In genomic region chr11:16395601-16396000, GRCh38 we compare ENCODE assay signal across 19 cellular contexts. TPM values are rescaled to one million over a fixed set of nuclear protein-coding genes. Genes with fewer than 3 reads are reported as not detected.
DNase-seq lines count a peak whose midpoint lies in the region; ATAC-seq, FAIRE-seq and TF ChIP-seq lines count a peak whose summit lies in the region.
"Had no signal": no experiment of that assay in that cellular context is flagged by ENCODE, and none has a peak within 500 bp of the region (broad histone marks: within the 10 kb centered on the region; RNA-seq: fewer than 3 reads in every experiment).

No MANE protein-coding gene starts in this region.

- peak; percentile 29 for DNase-seq in ACHN
- DNase-seq in astrocyte (ENCODE audit: low read depth), result peak; percentile 2
- no peak for DNase-seq in epithelial cell of proximal tubule (ENCODE audit: low read depth)
- no peak for DNase-seq in osteocyte (ENCODE audit: extremely low spot score, unreplicated experiment)
- DNase-seq in lower lobe of right lung, result no peak
- no peak for DNase-seq in activated CD4-positive, alpha-beta T cell treated with anti-CD3 and anti-CD28 coated beads for 4 hours
- DNase-seq in T-helper 17 cell, result no peak
- no peak for DNase-seq in D341Med (ENCODE audit: low spot score)
- DNase-seq: HFFc6, Kasumi-1, MM.1S, NCI-H1105, NCI-H1694, NCI-H510A treated with DMSO at 0.1 percent for 48 hours, PC-3 had no signal

- H3K27ac ChIP-seq in astrocyte (ENCODE audit: low read depth, low read length) (no peak overlapping the region), lower lobe of right lung (no peak overlapping the region)
- H3K27ac ChIP-seq: BLaER1 treated with 17β-estradiol and CSF1 and Interleukin-3, amounts not matched to agents 10 nM and 100 nM; RWPE1 had no signal

- H3K9me3 ChIP-seq in astrocyte (ENCODE audit: insufficient read depth, low read depth, low read length), result no peaks in the 10 kb centered on the region
- no peaks in the 10 kb centered on the region for H3K9me3 ChIP-seq in lower lobe of right lung
- no peaks in the 10 kb centered on the region for H3K9me3 ChIP-seq in T-helper 17 cell (ENCODE audit: control insufficient read depth, low read length, poor library complexity, severe bottlenecking)
- H3K9me3 ChIP-seq: BLaER1 treated with 17β-estradiol and CSF1 and Interleukin-3, amounts not matched to agents 10 nM and 100 nM had no signal

- H3K27me3 Mint-ChIP-seq in astrocyte (ENCODE audit: low read depth, unreplicated experiment) (peaks cover 2% of the 10 kb centered on the region), osteocyte (ENCODE audit: unreplicated experiment) (no peaks in the 10 kb centered on the region), T-helper 17 cell (no peaks in the 10 kb centered on the region)

- in situ Hi-C loops in ACHN (cut with HindIII; ENCODE audit: low pct_ligation_motif_present, low pct_unique_long_range_greater_than_20kb, low sequenced_read_pairs), result no loop called here

- TF ChIP-seq CTCF in astrocyte (IDR thresholded peaks at IDR 0.05; ENCODE audit: insufficient read depth, low read depth, low read length) (no peak), epithelial cell of proximal tubule (conservative IDR thresholded peaks at IDR 0.05; ENCODE audit: low read depth, low read length) (no peak), osteocyte (IDR thresholded peaks at IDR 0.05) (no peak), lower lobe of right lung (IDR thresholded peaks at IDR 0.05) (no peak)

- H3K36me3 ChIP-seq in astrocyte (ENCODE audit: insufficient read depth, low read length) (no peaks in the 10 kb centered on the region), lower lobe of right lung (no peaks in the 10 kb centered on the region)
- H3K36me3 ChIP-seq: BLaER1 treated with 17β-estradiol and CSF1 and Interleukin-3, amounts not matched to agents 10 nM and 100 nM had no signal

- no peak overlapping the region for H3K27ac Mint-ChIP-seq in astrocyte (ENCODE audit: unreplicated experiment)
- peak overlapping the region; percentile 37 for H3K27ac Mint-ChIP-seq in osteocyte (ENCODE audit: unreplicated experiment)
- H3K27ac Mint-ChIP-seq in T-helper 17 cell, result no peak overlapping the region
- H3K27ac Mint-ChIP-seq: HFFc6 had no signal

- no peak for ATAC-seq in lower lobe of right lung
- no peak for ATAC-seq in T-helper 17 cell
- ATAC-seq: PC-3 had no signal

- H3K4me3 Mint-ChIP-seq in astrocyte (ENCODE audit: unreplicated experiment) (no peak overlapping the region), osteocyte (ENCODE audit: unreplicated experiment) (no peak overlapping the region), T-helper 17 cell (no peak overlapping the region)
- H3K4me3 Mint-ChIP-seq: HFFc6 had no signal

- intact Hi-C loops in lower lobe of right lung (cut with DNase I), result no loop called here

- no peak for FAIRE-seq in astrocyte (lab: Jason Lieb, UNC)
- FAIRE-seq: H54 had no signal

- H3K9ac ChIP-seq in astrocyte (ENCODE audit: low read length), result no peak overlapping the region
- H3K9ac ChIP-seq: BLaER1 treated with 17β-estradiol and CSF1 and Interleukin-3, amounts not matched to agents 10 nM and 100 nM had no signal

- no peak overlapping the region for H3K4me2 ChIP-seq in astrocyte (ENCODE audit: low read length)
- H3K4me2 ChIP-seq: BLaER1 treated with 17β-estradiol and CSF1 and Interleukin-3, amounts not matched to agents 10 nM and 100 nM had no signal

- H3K4me1 Mint-ChIP-seq in astrocyte (ENCODE audit: low read depth, unreplicated experiment) (peaks cover 2% of the 10 kb centered on the region), osteocyte (ENCODE audit: unreplicated experiment) (peaks cover 36% of the 10 kb centered on the region), T-helper 17 cell (no peaks in the 10 kb centered on the region)

- no peak overlapping the region for H2AFZ ChIP-seq in astrocyte (ENCODE audit: low read depth, low read length)

- H3K9me3 Mint-ChIP-seq in astrocyte (ENCODE audit: unreplicated experiment) (no peaks in the 10 kb centered on the region), osteocyte (ENCODE audit: unreplicated experiment) (no peaks in the 10 kb centered on the region)

- H3K4me1 ChIP-seq in astrocyte (ENCODE audit: insufficient read depth, low read length) (no peaks in the 10 kb centered on the region), lower lobe of right lung (no peaks in the 10 kb centered on the region)
- H3K4me1 ChIP-seq: BLaER1 treated with 17β-estradiol and CSF1 and Interleukin-3, amounts not matched to agents 10 nM and 100 nM had no signal

- H3K4me3 ChIP-seq in astrocyte (ENCODE audit: insufficient read depth, low read depth, low read length) (no peak overlapping the region), epithelial cell of proximal tubule (ENCODE audit: low read depth, low read length) (peak overlapping the region; percentile 51), lower lobe of right lung (no peak overlapping the region)
- H3K4me3 ChIP-seq: BLaER1 treated with 17β-estradiol and CSF1 and Interleukin-3, amounts not matched to agents 10 nM and 100 nM had no signal

- H3K27me3 ChIP-seq in astrocyte (ENCODE audit: insufficient read depth, low read length) (no peaks in the 10 kb centered on the region), lower lobe of right lung (ENCODE audit: low read depth) (no peaks in the 10 kb centered on the region)
- H3K27me3 ChIP-seq: BLaER1 treated with 17β-estradiol and CSF1 and Interleukin-3, amounts not matched to agents 10 nM and 100 nM had no signal

- H3K36me3 Mint-ChIP-seq in astrocyte (ENCODE audit: low read depth, unreplicated experiment) (no peaks in the 10 kb centered on the region), osteocyte (ENCODE audit: unreplicated experiment) (no peaks in the 10 kb centered on the region), T-helper 17 cell (ENCODE audit: low read depth) (no peaks in the 10 kb centered on the region)

- no peaks in the 10 kb centered on the region for H3K79me2 ChIP-seq in astrocyte (ENCODE audit: insufficient read depth, low read length)

- no peaks in the 10 kb centered on the region for H4K20me1 ChIP-seq in astrocyte (ENCODE audit: insufficient read depth, low read length)
- H4K20me1 ChIP-seq: BLaER1 treated with 17β-estradiol and CSF1 and Interleukin-3, amounts not matched to agents 10 nM and 100 nM had no signal

RNA-seq across cellular contexts. Expression of gene SOX6, which starts 39.3 kb away (rescaled TPM):
- total RNA-seq in astrocyte, result 13.2 and 16.3 TPM in 2 replicates
- 0.36 and 1.6 TPM in 2 replicates for total RNA-seq in epithelial cell of proximal tubule
- 13.4 and 17.6 TPM in 2 replicates for total RNA-seq in osteocyte
- total RNA-seq in lower lobe of right lung, result 4.8 TPM
- under 1 TPM in 1 of 2 donors, not detected in 1; 0.10 TPM for total RNA-seq in T-helper 17 cell
- total RNA-seq: A172, PC-3 had no signal

Comparison
In these comparisons a context has a peak if more than half of its experiments do, and no peak if none do; other contexts are left out.
1. DNase-seq: peak in ACHN (single experiment) and astrocyte (single experiment); none in epithelial cell of proximal tubule (single experiment), osteocyte (single experiment), lower lobe of right lung (single experiment), activated CD4-positive, alpha-beta T cell treated with anti-CD3 and anti-CD28 coated beads for 4 hours (0 of 2), T-helper 17 cell (0 of 3) and D341Med (single experiment).